32 cellular contexts compared by ENCODE assay signal in the genomic region with DNA sequence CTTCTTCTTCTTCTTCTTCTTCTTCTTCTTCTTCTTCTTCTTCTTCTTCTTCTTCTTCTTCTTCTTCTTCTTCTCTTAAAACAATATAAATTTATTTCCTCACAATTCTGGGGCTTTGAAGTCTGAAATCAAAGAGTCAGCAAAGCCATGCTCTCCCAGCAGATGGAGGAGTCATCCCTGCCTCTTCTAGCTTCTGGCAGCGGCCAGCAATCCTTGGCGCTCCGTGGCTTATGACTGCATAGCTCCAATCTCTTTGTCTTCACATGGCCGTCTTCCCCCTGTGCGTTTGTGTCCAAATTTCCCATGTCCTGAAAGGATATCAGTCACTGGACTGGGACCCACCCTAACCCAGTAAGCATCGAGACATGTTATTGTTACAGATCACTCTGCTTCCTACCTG. TPM values are rescaled to one million over a fixed set of nuclear protein-coding genes. Genes with fewer than 3 reads are reported as not detected.
"Had no signal": no experiment of that assay in that cellular context is flagged by ENCODE, and none has a peak within 500 bp of the region (broad histone marks: within the 10 kb centered on the region; RNA-seq: fewer than 3 reads in every experiment).

No MANE protein-coding gene starts in this region.

- DNase-seq: activated CD4-positive, alpha-beta memory T cell treated with anti-CD3 and anti-CD28 coated beads, Interleukin-2, amount 10 ng/mL, durations not matched to agents 7 days and 5 days; activated CD4-positive, alpha-beta T cell treated with anti-CD3 and anti-CD28 coated beads for 1 hour; activated CD4-positive, alpha-beta T cell treated with anti-CD3 and anti-CD28 coated beads for 36 hours; activated CD4-positive, alpha-beta T cell treated with anti-CD3 and anti-CD28 coated beads for 48 hours; activated CD4-positive, alpha-beta T cell treated with anti-CD3 and anti-CD28 coated beads, Interleukin-2, amount 10 ng/mL, durations not matched to agents 7 days and 5 days; activated CD4-positive, alpha-beta T cell treated with anti-CD3 and anti-CD28 coated beads, Interleukin-2, amount 50 U/mL, for 48 hours; activated CD4-positive, CD25-positive, alpha-beta regulatory T cell; activated CD8-positive, alpha-beta memory T cell treated with anti-CD3 and anti-CD28 coated beads for 24 hours; activated CD8-positive, alpha-beta memory T cell treated with anti-CD3 and anti-CD28 coated beads, Interleukin-2, amount 10 ng/mL, durations not matched to agents 7 days and 5 days; activated CD8-positive, alpha-beta memory T cell treated with anti-CD3 and anti-CD28 coated beads, Interleukin-2, amount 50 U/mL, for 48 hours; activated CD8-positive, alpha-beta T cell treated with anti-CD3 and anti-CD28 coated beads, Interleukin-2, amount 10 ng/mL, durations not matched to agents 7 days and 5 days; activated effector memory CD4-positive, alpha-beta T cell treated with anti-CD3 and anti-CD28 coated beads, Interleukin-2, amount 50 U/mL, for 16 hours; activated gamma-delta T cell treated with Interleukin-2 at 50 U/mL for 16 hours; activated naive CD4-positive, alpha-beta T cell; activated naive CD4-positive, alpha-beta T cell treated with anti-CD3 and anti-CD28 coated beads for 36 hours; activated naive CD4-positive, alpha-beta T cell treated with anti-CD3 and anti-CD28 coated beads, Interleukin-2, amount 50 U/mL, for 16 hours; activated naive CD8-positive, alpha-beta T cell treated with anti-CD3 and anti-CD28 coated beads for 36 hours; activated T-cell treated with anti-CD3 and anti-CD28 coated beads, Interleukin-2, amount 50 U/mL, for 4 hours; activated T-cell treated with anti-CD3 and anti-CD28 coated beads, Interleukin-2, amount 50 U/mL, for 72 hours; adrenal gland; amniotic stem cell; aorta; body of pancreas; brain microvascular endothelial cell; central memory CD4-positive, alpha-beta T cell; cerebellar nuclear complex; T-helper 17 cell; T1000; WERI-Rb-1 had no signal

RNA-seq across cellular contexts. Expression of gene KCNA1, which starts 22.9 kb away (rescaled TPM):
- total RNA-seq: activated CD4-positive, alpha-beta memory T cell treated with anti-CD3 and anti-CD28 coated beads, Interleukin-2, amount 10 ng/mL, durations not matched to agents 7 days and 5 days; activated CD4-positive, alpha-beta T cell treated with anti-CD3 and anti-CD28 coated beads for 36 hours; activated CD4-positive, alpha-beta T cell treated with anti-CD3 and anti-CD28 coated beads, Interleukin-2, amount 10 ng/mL, durations not matched to agents 7 days and 5 days; activated CD8-positive, alpha-beta memory T cell treated with anti-CD3 and anti-CD28 coated beads, Interleukin-2, amount 10 ng/mL, durations not matched to agents 7 days and 5 days; activated CD8-positive, alpha-beta T cell treated with anti-CD3 and anti-CD28 coated beads, Interleukin-2, amount 10 ng/mL, durations not matched to agents 7 days and 5 days; activated T-helper 1 cell treated with anti-CD3 and anti-CD28 coated beads, Interleukin-12 subunit alpha, Interleukin-12 subunit beta, Interleukin-2, Interleukin-4 antibody, amounts not matched to agents 30 ng/mL and 10 ng/mL and 1 ng/mL, durations not matched to agents 14 hours and 24 hours and 36 hours; activated T-helper 17 cell treated with anti-CD3 and anti-CD28 coated beads, Interleukin-2, amount 50 U/mL, for 72 hours; adrenal gland; T-helper 17 cell; T-helper 2 cell treated with Interferon-gamma antibody and Interleukin-4, amounts not matched to agents 100 ng/mL and 5 ng/mL, for 36 hours had no signal
